34 cellular contexts compared by ENCODE assay signal in genomic region chr1:191693797-191694196, GRCh38.
"Had no signal": no experiment of that assay in that cellular context is flagged by ENCODE, and none has a peak within 500 bp of the region (broad histone marks: within the 10 kb centered on the region; RNA-seq: fewer than 3 reads in every experiment).

No MANE protein-coding gene starts in this region.

- H3K27me3 ChIP-seq: MG63 had no signal

- DNase-seq: Karpas-422, Kasumi-1, MG63, MM.1S, MV-4-11, NCI-H1048, NCI-H1092, NCI-H1092 treated with DMSO at 0.1 percent for 48 hours, NCI-H1105, NCI-H1105 treated with DMSO at 0.1 percent for 48 hours, NCI-H1417, NCI-H1417 treated with DMSO at 0.1 percent for 48 hours, NCI-H1436, NCI-H1436 treated with DMSO at 0.1 percent for 48 hours, NCI-H146, NCI-H1694, NCI-H1694 treated with DMSO at 0.1 percent for 48 hours, NCI-H187, NCI-H187 treated with DMSO at 0.1 percent for 48 hours, NCI-H1930, NCI-H2029, NCI-H2029 treated with DMSO at 0.1 percent for 48 hours, NCI-H2081, NCI-H2081 treated with DMSO at 0.1 percent for 48 hours, NCI-H2107, NCI-H2171, NCI-H2171 treated with DMSO at 0.1 percent for 48 hours, NCI-H2227 treated with DMSO at 0.1 percent for 48 hours, NCI-H226, NCI-H345, NCI-H446, NCI-H446 treated with DMSO at 0.1 percent for 48 hours, NCI-H510A, NCI-H510A treated with DMSO at 0.1 percent for 48 hours had no signal

- H3K36me3 ChIP-seq: MG63 had no signal

- H3K4me3 ChIP-seq: MG63 had no signal

- H3K9me3 ChIP-seq: MG63 had no signal
